In the genomic region with DNA sequence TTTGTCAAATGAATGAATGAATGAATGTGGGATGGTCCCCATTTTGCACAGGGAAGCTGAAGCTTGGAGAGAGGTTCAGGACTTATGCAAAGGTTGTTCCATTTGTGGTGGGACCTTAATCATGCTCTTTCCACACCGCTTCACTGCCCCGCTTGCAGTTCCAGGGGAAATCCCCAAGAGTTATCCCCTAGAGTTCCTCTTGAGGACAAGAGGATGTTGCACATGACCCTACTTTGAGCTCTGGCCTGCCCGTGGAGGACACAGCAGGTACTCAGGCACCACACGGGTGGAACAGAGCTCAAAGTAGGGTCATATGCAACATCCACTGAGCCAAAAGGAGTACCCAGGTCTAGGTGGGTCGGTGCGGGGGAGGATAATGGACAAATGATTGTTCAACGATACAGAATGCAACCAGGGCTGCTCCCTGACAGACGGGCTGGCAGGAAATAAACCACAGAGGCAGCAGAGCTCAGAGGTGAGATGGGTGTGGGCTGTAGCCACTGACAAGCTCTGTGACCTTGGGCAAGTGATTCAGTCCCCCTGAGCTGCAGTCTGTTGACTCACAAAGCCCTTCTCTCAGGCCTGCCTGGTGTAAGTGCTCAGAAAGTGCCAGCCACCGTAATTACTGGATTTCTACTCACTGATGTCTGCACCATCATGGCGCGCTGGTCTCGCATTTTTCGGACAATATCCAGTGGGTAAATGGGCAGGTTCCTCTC, we compare ENCODE assay signal across 8 cellular contexts.
DNase-seq lines count a peak whose midpoint lies in the region; ATAC-seq and TF ChIP-seq lines count a peak whose summit lies in the region.

No MANE protein-coding gene starts in this region.

- H3K4me1 ChIP-seq in stomach: peaks cover 0 to 12% (median 2%) of the 10 kb centered on the region in 4 donors
- no peaks in the 10 kb centered on the region for H3K4me1 ChIP-seq in effector memory CD4-positive, alpha-beta T cell (ENCODE audit: control insufficient read depth, insufficient read depth, low read length, poor library complexity, severe bottlenecking)

- DNase-seq in A172 (ENCODE audit: low spot score): peak; percentile 87
- peak; percentile 40 for DNase-seq in T1000 (lab: John Stamatoyannopoulos, UW)
- no peak for DNase-seq in middle frontal gyrus (ENCODE audit: extremely low spot score, low spot score)
- no peak for DNase-seq in stomach
- no peak for DNase-seq in left lobe of liver (ENCODE audit: low spot score)
- DNase-seq in effector memory CD4-positive, alpha-beta T cell: no peak

- intact Hi-C loops in stomach (cut with DNase I; ENCODE audit: low total_unique reads): no loop called here

- no peaks in the 10 kb centered on the region for H3K9me3 ChIP-seq in stomach
- no peaks in the 10 kb centered on the region for H3K9me3 ChIP-seq in effector memory CD4-positive, alpha-beta T cell (ENCODE audit: control insufficient read depth, low read length)

- TF ChIP-seq CTCF in stomach (IDR thresholded peaks at IDR 0.05): no peak

- WGBS in stomach, 5 donors: 79 to 88% (median 84%) methylated on average over 13 of the region's 13 CpGs

- no peaks in the 10 kb centered on the region for H3K27me3 ChIP-seq in stomach
- no peaks in the 10 kb centered on the region for H3K27me3 ChIP-seq in effector memory CD4-positive, alpha-beta T cell (replicated peaks; ENCODE audit: control insufficient read depth, insufficient read depth, low read length, poor library complexity, severe bottlenecking)

- H3K36me3 ChIP-seq in stomach: peaks cover 5 to 70% (median 61%) of the 10 kb centered on the region in 4 donors
- H3K36me3 ChIP-seq in effector memory CD4-positive, alpha-beta T cell (ENCODE audit: control insufficient read depth, insufficient read depth, low read length): no peaks in the 10 kb centered on the region

- no peak for TF ChIP-seq POLR2A in stomach (IDR thresholded peaks at IDR 0.05)

- TF ChIP-seq EP300 in stomach (IDR thresholded peaks at IDR 0.05): no peak

- no peak overlapping the region for H3K4me3 ChIP-seq in stomach
- H3K4me3 ChIP-seq in effector memory CD4-positive, alpha-beta T cell (ENCODE audit: insufficient read depth, low read depth, low read length, poor library complexity, severe bottlenecking): no peak overlapping the region

- H3K27ac ChIP-seq in stomach: no peak overlapping the region
- no peak overlapping the region for H3K27ac ChIP-seq in effector memory CD4-positive, alpha-beta T cell (ENCODE audit: insufficient read depth, low read length, poor library complexity, severe bottlenecking)

- ATAC-seq in GM18907 (IDR thresholded peaks at IDR 0.05; ENCODE audit: unreplicated experiment) (peak; percentile 71), HG02852 (IDR thresholded peaks at IDR 0.05; ENCODE audit: unreplicated experiment) (peak; percentile 68), left lobe of liver (no peak)

Comparison
In these comparisons a context has a peak if more than half of its experiments do, and no peak if none do; other contexts are left out.
1. DNase-seq: peak in A172 (single experiment) and T1000 (single experiment); none in middle frontal gyrus (single experiment), stomach (single experiment), left lobe of liver (single experiment) and effector memory CD4-positive, alpha-beta T cell (0 of 3).